Comparison of ENCODE assay signal across 18 cellular contexts in the genomic region with DNA sequence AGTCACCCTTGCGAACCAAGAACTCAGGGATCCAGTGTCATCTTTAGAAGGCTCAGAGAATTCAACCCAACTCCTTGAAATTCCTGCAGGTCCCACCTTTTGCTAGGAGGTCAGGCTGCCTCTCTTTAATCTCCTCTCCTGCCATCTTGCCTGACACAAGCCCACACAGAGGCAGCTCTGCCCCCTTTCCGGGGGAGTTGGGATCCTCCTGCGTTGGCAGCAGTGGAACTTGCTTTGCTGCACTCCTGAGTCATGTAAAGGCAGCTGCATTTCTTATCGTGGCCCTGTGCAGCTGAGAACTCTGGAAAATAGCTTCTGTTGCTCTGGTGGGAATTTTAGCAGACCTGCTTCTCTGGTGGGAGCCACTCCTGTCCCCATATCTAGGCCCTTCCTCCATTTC.
"Had no signal": no experiment of that assay in that cellular context is flagged by ENCODE, and none has a peak within 500 bp of the region (broad histone marks: within the 10 kb centered on the region; RNA-seq: fewer than 3 reads in every experiment).

No MANE protein-coding gene starts in this region.

- H3K4me1 ChIP-seq: breast epithelium had no signal

- H3K9me3 ChIP-seq: breast epithelium, thoracic aorta, vagina had no signal

- ATAC-seq: activated CD4-positive, CD25-positive, alpha-beta regulatory T cell treated with anti-CD3 and anti-CD28 coated beads, Interleukin-2, amount 50 U/mL, for 24 hours; activated naive CD8-positive, alpha-beta T cell treated with anti-CD3 and anti-CD28 coated beads, Interleukin-2, amount 50 U/mL, for 24 hours; left ventricle myocardium superior had no signal

- H2AFZ ChIP-seq: hepatocyte had no signal

- DNase-seq: activated CD4-positive, alpha-beta memory T cell treated with anti-CD3 and anti-CD28 coated beads, Interleukin-2, amount 10 ng/mL, durations not matched to agents 7 days and 5 days; activated CD4-positive, alpha-beta T cell treated with anti-CD3 and anti-CD28 coated beads, Interleukin-2, amount 10 ng/mL, durations not matched to agents 24 days and 14 days; activated gamma-delta T cell; activated naive CD4-positive, alpha-beta T cell treated with anti-CD3 and anti-CD28 coated beads, Interleukin-2, amount 50 U/mL, for 16 hours; activated naive CD8-positive, alpha-beta T cell treated with anti-CD3 and anti-CD28 coated beads, Interleukin-2, amount 50 U/mL, for 24 hours; foreskin melanocyte; left ventricle myocardium superior; mammary epithelial cell; occipital lobe; stimulated activated CD4-positive, alpha-beta T cell treated with anti-CD3 and anti-CD28 coated beads, Interleukin-4, amount 100 ng/mL, for 24 hours; stimulated activated naive CD4-positive, alpha-beta T cell treated with Interleukin-2 at 50 U/mL for 16 hours; T-helper 2 cell had no signal

- H3K79me2 ChIP-seq: hepatocyte had no signal

- H3K4me3 ChIP-seq: breast epithelium, coronary artery, hepatocyte, thoracic aorta, vagina had no signal

- H3K27ac ChIP-seq: breast epithelium, coronary artery, hepatocyte, vagina had no signal

- H3K27me3 ChIP-seq: breast epithelium, hepatocyte, vagina had no signal

- H3K36me3 ChIP-seq: breast epithelium, thoracic aorta, vagina had no signal

- H3K4me2 ChIP-seq: hepatocyte had no signal
